Comparison of ENCODE assay signal across 19 cellular contexts in genomic region chr22:29780220-29780619, GRCh38. TPM values are rescaled to one million over a fixed set of nuclear protein-coding genes. Genes with fewer than 3 reads are reported as not detected.
A peak's percentile ranks its signal among the peaks of the same experiment; 100 is the strongest.
DNase-seq lines count a peak whose midpoint lies in the region; ATAC-seq and TF ChIP-seq lines count a peak whose summit lies in the region.
"Had no signal": no experiment of that assay in that cellular context is flagged by ENCODE, and none has a peak within 500 bp of the region (broad histone marks: within the 10 kb centered on the region; RNA-seq: fewer than 3 reads in every experiment).

No MANE protein-coding gene starts in this region.

- TF ChIP-seq RAD21 in SK-N-SH (IDR thresholded peaks at IDR 0.05; ENCODE audit: low read length), result no peak

- H3K4me1 ChIP-seq in SK-N-SH (ENCODE audit: control insufficient read depth in 1 of 2, insufficient read depth in 2 of 2, low read depth in 1 of 2, low read length in 1 of 2), result peaks cover 9 to 29% of the 10 kb centered on the region in 2 experiments; a peak in 3 of 4 replicates
- peaks cover 49 to 51% of the 10 kb centered on the region in 2 donors for H3K4me1 ChIP-seq in adrenal gland (replicated peaks in 1 of 2)
- peaks cover 31 to 43% (median 38%) of the 10 kb centered on the region in 4 donors for H3K4me1 ChIP-seq in esophagus muscularis mucosa
- H3K4me1 ChIP-seq in skeletal muscle satellite cell (ENCODE audit: control insufficient read depth, insufficient read depth, low read length), result peaks cover 53% of the 10 kb centered on the region

- TF ChIP-seq POLR2A in adrenal gland (IDR thresholded peaks at IDR 0.05), result no peak
- TF ChIP-seq POLR2A in esophagus muscularis mucosa (IDR thresholded peaks at IDR 0.05; ENCODE audit: low read depth), result no peak

- H3K79me2 ChIP-seq in SK-N-SH (ENCODE audit: insufficient read depth), result no peaks in the 10 kb centered on the region

- H3K9me3 ChIP-seq in SK-N-SH (no peaks in the 10 kb centered on the region), adrenal gland (replicated peaks in 1 of 3) (no peaks in the 10 kb centered on the region), esophagus muscularis mucosa (no peaks in the 10 kb centered on the region), skeletal muscle satellite cell (replicated peaks; ENCODE audit: low read length) (no peaks in the 10 kb centered on the region)
- H3K9me3 ChIP-seq: MG63, prostate gland had no signal

- no peak overlapping the region; the same call in 1 of the 2 replicates for H3K9ac ChIP-seq in SK-N-SH
- H3K9ac ChIP-seq in skeletal muscle satellite cell (ENCODE audit: low read depth, low read length), result peak overlapping the region; percentile 52

- TF ChIP-seq CTCF in SK-N-SH (IDR thresholded peaks at IDR 0.05) (no peak), adrenal gland (IDR thresholded peaks at IDR 0.05) (no peak), esophagus muscularis mucosa (IDR thresholded peaks at IDR 0.05) (no peak)

- no peaks in the 10 kb centered on the region for H3K9me2 ChIP-seq in SK-N-SH

- ATAC-seq in SK-N-SH treated with all-trans-retinoic acid at 6 μM for 48 hours, result no peak
- ATAC-seq: activated CD8-positive, alpha-beta memory T cell treated with anti-CD3 and anti-CD28 coated beads, Interleukin-2, amount 10 ng/mL, durations not matched to agents 7 days and 5 days; left colon had no signal

- H3F3A ChIP-seq in SK-N-SH (replicated peaks; ENCODE audit: insufficient read depth), result peaks cover 14% of the 10 kb centered on the region

- H3K4me2 ChIP-seq in SK-N-SH (peak overlapping the region; percentile 49), skeletal muscle satellite cell (ENCODE audit: low read length) (peak overlapping the region; percentile 62)

- CTCF ChIA-PET in SK-N-SH (lab: Yijun Ruan, JAX), result interaction anchor here (1.3 to 2.1 kb wide), 2 partner anchors 144 to 155 kb away, joined by 5 read pairs; no protein-coding TSS in a partner anchor

- POLR2A ChIA-PET in SK-N-SH (lab: Yijun Ruan, JAX), result no interaction called here

- no peak for DNase-seq in SK-N-SH
- DNase-seq in adrenal gland, result no peak
- DNase-seq in esophagus muscularis mucosa (ENCODE audit: extremely low spot score), result no peak
- no peak for DNase-seq in iPS-NIHi11 (ENCODE audit: low spot score)
- no peak for DNase-seq in activated CD4-positive, CD25-positive, alpha-beta regulatory T cell treated with anti-CD3 and anti-CD28 coated beads, Interleukin-2, amount 50 U/mL, for 72 hours
- DNase-seq in amniotic stem cell (lab: John Stamatoyannopoulos, UW), result no peak
- DNase-seq: activated CD4-positive, alpha-beta T cell treated with anti-CD3 and anti-CD28 coated beads, Interleukin-2, amount 10 ng/mL, durations not matched to agents 24 days and 14 days; activated CD8-positive, alpha-beta memory T cell treated with anti-CD3 and anti-CD28 coated beads, Interleukin-2, amount 10 ng/mL, durations not matched to agents 7 days and 5 days; left colon; NCI-H1436 treated with DMSO at 0.1 percent for 48 hours; NCI-H2171; NCI-H524 treated with DMSO at 0.1 percent for 48 hours; stimulated activated CD4-positive, alpha-beta T cell treated with anti-CD3 and anti-CD28 coated beads, Interleukin-12 subunit alpha, Interleukin-12 subunit beta, amount 100 ng/mL, for 4 hours; T-helper 1 cell had no signal

- H4K20me1 ChIP-seq in SK-N-SH (ENCODE audit: insufficient read depth), result no peaks in the 10 kb centered on the region

- 91% methylated on average over 5 of the region's 5 CpGs for WGBS in SK-N-SH (ENCODE audit: low lambda C conversion rate)
- WGBS in adrenal gland, 4 donors, result 95 to 100% (median 96%) methylated on average over 5 of the region's 5 CpGs
- WGBS in esophagus muscularis mucosa, result 98% methylated on average over 5 of the region's 5 CpGs

- intact Hi-C loops in adrenal gland (cut with DNase I), result no loop called here
- intact Hi-C loops in esophagus muscularis mucosa (cut with DNase I), result no loop called here

- TF ChIP-seq EP300 in SK-N-SH (IDR thresholded peaks at IDR 0.05; ENCODE audit: borderline replicate concordance in 1 of 2, low read depth in 1 of 2, low read length in 1 of 2) (no peak), esophagus muscularis mucosa (IDR thresholded peaks at IDR 0.05) (no peak)

- H3K4me3 ChIP-seq in SK-N-SH (ENCODE audit: low read depth in 2 of 2, low read length in 1 of 2), result no peak overlapping the region
- no peak overlapping the region for H3K4me3 ChIP-seq in adrenal gland
- no peak overlapping the region for H3K4me3 ChIP-seq in esophagus muscularis mucosa
- no peak overlapping the region for H3K4me3 ChIP-seq in skeletal muscle satellite cell (ENCODE audit: low read length)
- H3K4me3 ChIP-seq: MG63, prostate gland had no signal

- H3K27ac ChIP-seq in SK-N-SH (ENCODE audit: low read depth in 2 of 2, low read length in 1 of 2) (peak overlapping the region in 1 of 2 experiments; percentile 90; a peak in 2 of 4 replicates), adrenal gland (peak overlapping the region in 4 of 5 donors; percentile 31 to 87 (median 72)), esophagus muscularis mucosa (replicated peaks in 1 of 4) (peak overlapping the region in 3 of 4 donors; percentile 14 to 60 (median 31))
- H3K27ac ChIP-seq: 22Rv1 had no signal

- H3K27me3 ChIP-seq in SK-N-SH (ENCODE audit: insufficient read depth) (no peaks in the 10 kb centered on the region), adrenal gland (no peaks in the 10 kb centered on the region), esophagus muscularis mucosa (no peaks in the 10 kb centered on the region), skeletal muscle satellite cell (ENCODE audit: control insufficient read depth, insufficient read depth, low read length) (no peaks in the 10 kb centered on the region)
- H3K27me3 ChIP-seq: MG63 had no signal

- H3K36me3 ChIP-seq in SK-N-SH (replicated peaks in 1 of 2; ENCODE audit: control insufficient read depth in 1 of 2, insufficient read depth in 2 of 2, low read length in 1 of 2), result no peaks in the 10 kb centered on the region
- H3K36me3 ChIP-seq in adrenal gland (replicated peaks in 1 of 2), result no peaks in the 10 kb centered on the region
- no peaks in the 10 kb centered on the region for H3K36me3 ChIP-seq in esophagus muscularis mucosa
- no peaks in the 10 kb centered on the region for H3K36me3 ChIP-seq in skeletal muscle satellite cell (ENCODE audit: insufficient read depth, low read length)
- H3K36me3 ChIP-seq: MG63, prostate gland had no signal

- 0 out of 2 replicates have a peak overlapping the region, but pooled peaks have one; percentile 15 for H2AFZ ChIP-seq in SK-N-SH (ENCODE audit: low read depth)

TF ChIP-seq in SK-N-SH, 30 proteins besides CTCF, POLR2A, EP300 and RAD21 (continues in another document):
- TF ChIP-seq PBX3 (IDR thresholded peaks at IDR 0.05) (no peak), MXI1 (IDR thresholded peaks at IDR 0.05; ENCODE audit: low read depth, low read length) (no peak), FOSL2 (IDR thresholded peaks at IDR 0.05; ENCODE audit: borderline replicate concordance, low read depth) (no peak), JUND (IDR thresholded peaks at IDR 0.05) (no peak), RXRA (IDR thresholded peaks at IDR 0.05; ENCODE audit: borderline replicate concordance, low read depth) (no peak)

TF ChIP-seq in SK-N-SH treated with all-trans-retinoic acid at 6 μM for 48 hours, 23 proteins besides CTCF, POLR2A, EP300 and RAD21 (continues in another document):
- TF ChIP-seq TOX (CRISPR knock-in tag; IDR thresholded peaks at IDR 0.05; ENCODE audit: borderline replicate concordance) (no peak), CSDC2 (CRISPR knock-in tag; IDR thresholded peaks at IDR 0.05) (no peak), PATZ1 (CRISPR knock-in tag; IDR thresholded peaks at IDR 0.05; ENCODE audit: borderline replicate concordance) (no peak)

RNA-seq across cellular contexts. Expression of gene UQCR10, which starts 13.1 kb away (rescaled TPM):
- polyA plus RNA-seq in SK-N-SH (2012; rRNA removed), result 229 and 248 TPM in 2 replicates
- 183 and 224 TPM in 2 replicates for polyA plus RNA-seq in SK-N-SH (2012; cell fraction: cytosol; rRNA removed)
- polyA plus RNA-seq in SK-N-SH (2012; cell fraction: nucleus; rRNA removed), result 70.0 and 99.9 TPM in 2 replicates
- total RNA-seq in adrenal gland, result 100 to 1,000 TPM in 7 of 8 donors, 10 to 100 TPM in 1; 51.3 to 204 (median 164) TPM
- 100 to 1,000 TPM; 217 to 489 (median 301) TPM for polyA plus RNA-seq in adrenal gland
- total RNA-seq in esophagus muscularis mucosa, result 10 to 100 TPM; 57.5 to 81.7 (median 59.0) TPM
- 73.8 and 81.3 TPM in 2 replicates for total RNA-seq in skeletal muscle satellite cell (2012; rRNA removed)

RNA-seq across cellular contexts. Expression of gene ZMAT5, which starts 13.4 kb away (rescaled TPM):
- polyA plus RNA-seq in SK-N-SH (2012; rRNA removed) (33.5 and 35.0 TPM in 2 replicates), adrenal gland (10 to 100 TPM; 13.1 to 97.8 (median 75.7) TPM)
- polyA plus RNA-seq in SK-N-SH (2012; cell fraction: cytosol; rRNA removed), result 15.9 and 25.0 TPM in 2 replicates
- 16.8 and 18.9 TPM in 2 replicates for polyA plus RNA-seq in SK-N-SH (2012; cell fraction: nucleus; rRNA removed)
- total RNA-seq in adrenal gland (10 to 100 TPM; 16.3 to 52.1 (median 33.6) TPM), esophagus muscularis mucosa (10 to 100 TPM; 13.3 to 33.8 (median 23.1) TPM)
- total RNA-seq in skeletal muscle satellite cell (2012; rRNA removed), result 18.8 and 24.2 TPM in 2 replicates

RNA-seq across cellular contexts. Expression of gene ASCC2, which starts 57.9 kb away (rescaled TPM):
- 78.6 and 82.0 TPM in 2 replicates for polyA plus RNA-seq in SK-N-SH (2012; rRNA removed)
- polyA plus RNA-seq in SK-N-SH (2012; cell fraction: cytosol; rRNA removed), result 42.9 and 56.0 TPM in 2 replicates
- polyA plus RNA-seq in SK-N-SH (2012; cell fraction: nucleus; rRNA removed), result 129 and 131 TPM in 2 replicates
- total RNA-seq in adrenal gland, result 100 to 1,000 TPM in 1 of 8 donors, 10 to 100 TPM in 7; 49.3 to 101 (median 73.2) TPM
- 100 to 1,000 TPM in 2 of 3 donors, 10 to 100 TPM in 1; 83.3 to 153 (median 144) TPM for polyA plus RNA-seq in adrenal gland
- 10 to 100 TPM; 20.5 to 32.6 (median 25.1) TPM for total RNA-seq in esophagus muscularis mucosa
- total RNA-seq in skeletal muscle satellite cell (2012; rRNA removed), result 29.9 and 38.4 TPM in 2 replicates
